ENCODE assay signal across 23 cellular contexts in genomic region chr12:18583655-18584054, GRCh38.
"Had no signal": no experiment of that assay in that cellular context is flagged by ENCODE, and none has a peak within 500 bp of the region (broad histone marks: within the 10 kb centered on the region; RNA-seq: fewer than 3 reads in every experiment).

No MANE protein-coding gene starts in this region.

- FAIRE-seq: endothelial cell of umbilical vein, keratinocyte had no signal

- H3K27me3 ChIP-seq: esophagus muscularis mucosa, testis, tibial artery had no signal

- H3K79me2 ChIP-seq: parathyroid adenoma had no signal

- H3K36me3 ChIP-seq: esophagus muscularis mucosa had no signal

- H3K9ac ChIP-seq: parathyroid adenoma had no signal

- H3K4me2 ChIP-seq: smooth muscle cell had no signal

- H3K9me3 ChIP-seq: mucosa of descending colon, testis had no signal

- ATAC-seq: left lobe of liver; mucosa of descending colon; natural killer cell treated with Interleukin-12 subunit alpha and Interleukin-12 subunit beta and Interleukin-15 and Interleukin-18, amount 100 ng/mL, for 72 hours; sciatic nerve; stimulated activated effector memory CD8-positive, alpha-beta T cell treated with anti-CD3 and anti-CD28 coated beads, Interleukin-12 subunit alpha, Interleukin-12 subunit beta, amount 100 ng/mL, for 72 hours had no signal

- H2AFZ ChIP-seq: parathyroid adenoma had no signal

- H3K27ac ChIP-seq: coronary artery, esophagus muscularis mucosa, parathyroid adenoma, testis, tibial artery had no signal

- DNase-seq: dermis blood vessel endothelial cell; effector memory CD4-positive, alpha-beta T cell; foreskin melanocyte; glutamatergic neuron; mucosa of descending colon; naive B cell; stimulated activated CD4-positive, alpha-beta T cell treated with anti-CD3 and anti-CD28 coated beads, Interleukin-2, amount 100 ng/mL, for 24 hours; stimulated activated CD4-positive, alpha-beta T cell treated with anti-CD3 and anti-CD28 coated beads, Interleukin-4, amount 100 ng/mL, for 24 hours; stimulated activated naive CD4-positive, alpha-beta T cell treated with Interleukin-2 at 50 U/mL for 16 hours; substantia nigra; testis; tibial artery had no signal

- H3K4me1 ChIP-seq: parathyroid adenoma, testis, tibial artery had no signal

- H3K4me3 ChIP-seq: coronary artery, esophagus muscularis mucosa, lung, mucosa of descending colon, smooth muscle cell, testis, tibial artery had no signal
